Comparison of ENCODE assay signal across 29 cellular contexts in genomic region chr20:34923414-34923813, GRCh38. TPM values are rescaled to one million over a fixed set of nuclear protein-coding genes. Genes with fewer than 3 reads are reported as not detected.
DNase-seq lines count a peak whose midpoint lies in the region; ATAC-seq, FAIRE-seq and TF ChIP-seq lines count a peak whose summit lies in the region.
"Had no signal": no experiment of that assay in that cellular context is flagged by ENCODE, and none has a peak within 500 bp of the region (broad histone marks: within the 10 kb centered on the region; RNA-seq: fewer than 3 reads in every experiment).

No MANE protein-coding gene starts in this region.

- TF ChIP-seq CTCF in A549 (IDR thresholded peaks at IDR 0.05), result no peak
- no peak for TF ChIP-seq CTCF in PC-3 (conservative IDR thresholded peaks at IDR 0.05; ENCODE audit: low read depth, low read length)
- no peak for TF ChIP-seq CTCF in esophagus squamous epithelium (IDR thresholded peaks at IDR 0.05)
- TF ChIP-seq CTCF in activated CD8-positive, alpha-beta T cell treated with anti-CD3 and anti-CD28 coated beads for 36 hours (IDR thresholded peaks at IDR 0.05), result no peak

- DNase-seq in A549 (ENCODE audit: low read depth in 1 of 2, low spot score in 1 of 2) (no peak), PC-3 (no peak), esophagus squamous epithelium (lab: John Stamatoyannopoulos, UW) (no peak), HAP-1 (ENCODE audit: low spot score in 2 of 2) (no peak), RPMI8226 (no peak), HPDE6-E6E7 (ENCODE audit: extremely low spot score) (no peak)
- no peak for DNase-seq in activated CD8-positive, alpha-beta T cell treated with anti-CD3 and anti-CD28 coated beads for 36 hours
- DNase-seq: activated CD8-positive, alpha-beta T cell treated with anti-CD3 and anti-CD28 coated beads, Interleukin-2, amount 10 ng/mL, durations not matched to agents 7 days and 5 days; activated effector memory CD4-positive, alpha-beta T cell treated with Interleukin-2 at 50 U/mL for 16 hours; COR-L47; DMS53; dorsolateral prefrontal cortex; H9; KG1; MM.1S; NCI-H2029; NCI-H526 treated with DMSO at 0.1 percent for 48 hours; stimulated activated naive CD8-positive, alpha-beta T cell treated with anti-CD3 and anti-CD28 coated beads, Interleukin-15, amount 100 ng/mL, for 72 hours had no signal

- no TSS peak for BruUV-seq in PC-3 (replicated peaks; lab: Mats Ljungman, UMichigan)

- H4K20me1 ChIP-seq in PC-3 (ENCODE audit: low read length), result no peaks in the 10 kb centered on the region

- H3K79me2 ChIP-seq in PC-3 (ENCODE audit: low read length), result no peaks in the 10 kb centered on the region

- no peak overlapping the region for H3K9ac ChIP-seq in PC-3 (ENCODE audit: low read length)
- no peak overlapping the region for H3K9ac ChIP-seq in skeletal muscle tissue (ENCODE audit: low read depth in 1 of 3, low read length in 3 of 3)
- H3K9ac ChIP-seq: BLaER1 treated with 17β-estradiol and CSF1 and Interleukin-3, amounts not matched to agents 10 nM and 100 nM had no signal

- H3K4me2 ChIP-seq in A549 (peak overlapping the region; percentile 42; the same call in 2 of the 3 replicates), PC-3 (ENCODE audit: low read length) (peak overlapping the region; percentile 38)
- H3K4me2 ChIP-seq: BLaER1 treated with 17β-estradiol and CSF1 and Interleukin-3, amounts not matched to agents 10 nM and 100 nM had no signal

- no peaks in the 10 kb centered on the region for H3K27me3 Mint-ChIP-seq in activated CD8-positive, alpha-beta T cell treated with anti-CD3 and anti-CD28 coated beads for 36 hours
- H3K27me3 Mint-ChIP-seq: activated naive CD8-positive, alpha-beta T cell; central memory CD8-positive, alpha-beta T cell; stimulated activated naive CD8-positive, alpha-beta T cell treated with anti-CD3 and anti-CD28 coated beads, Interleukin-15, amount 100 ng/mL, for 72 hours; type B pancreatic cell had no signal

- H3K27ac ChIP-seq in A549 (peak overlapping the region in 1 of 2 experiments; percentile 52; a peak in 3 of 6 replicates), PC-3 (ENCODE audit: low read length) (peak overlapping the region; percentile 50), esophagus squamous epithelium (peak overlapping the region in 3 of 4 donors; percentile 53 to 76 (median 68)), skeletal muscle tissue (ENCODE audit: low read depth, low read length) (peak overlapping the region; percentile 86)
- H3K27ac ChIP-seq: BLaER1 treated with 17β-estradiol and CSF1 and Interleukin-3, amounts not matched to agents 10 nM and 100 nM had no signal

- no peak for ATAC-seq in A549
- ATAC-seq in PC-3, result no peak
- ATAC-seq in activated CD8-positive, alpha-beta T cell treated with anti-CD3 and anti-CD28 coated beads for 36 hours, result no peak
- ATAC-seq: activated CD4-positive, CD25-positive, alpha-beta regulatory T cell treated with anti-CD3 and anti-CD28 coated beads, Interleukin-2, amount 50 U/mL, for 24 hours; activated CD8-positive, alpha-beta T cell treated with anti-CD3 and anti-CD28 coated beads, Interleukin-2, amount 10 ng/mL, durations not matched to agents 7 days and 5 days; stimulated activated naive CD8-positive, alpha-beta T cell treated with anti-CD3 and anti-CD28 coated beads, Interleukin-15, amount 100 ng/mL, for 72 hours had no signal

- no peak for TF ChIP-seq RAD21 in A549 (conservative IDR thresholded peaks at IDR 0.05 in 1 of 2, IDR thresholded peaks at IDR 0.05 in 1 of 2)

- no peak overlapping the region for H3K4me3 Mint-ChIP-seq in activated CD8-positive, alpha-beta T cell treated with anti-CD3 and anti-CD28 coated beads for 36 hours
- H3K4me3 Mint-ChIP-seq: activated CD8-positive, alpha-beta T cell treated with anti-CD3 and anti-CD28 coated beads, Interleukin-2, amount 10 ng/mL, durations not matched to agents 7 days and 5 days; activated naive CD8-positive, alpha-beta T cell; central memory CD8-positive, alpha-beta T cell; H9; stimulated activated naive CD8-positive, alpha-beta T cell treated with anti-CD3 and anti-CD28 coated beads, Interleukin-15, amount 100 ng/mL, for 72 hours; type B pancreatic cell had no signal

- no peaks in the 10 kb centered on the region for H3K9me2 ChIP-seq in PC-3 (replicated peaks; ENCODE audit: low read length)

- in situ Hi-C loops in HAP-1 (cut with MboI; ENCODE audit: low sequenced_read_pairs), result no loop called here

- intact Hi-C loops in PC-3 (cut with micrococcal nuclease), result no loop called here
- intact Hi-C loops in esophagus squamous epithelium (cut with DNase I), result no loop called here
- intact Hi-C loops in activated CD8-positive, alpha-beta T cell treated with anti-CD3 and anti-CD28 coated beads for 36 hours (cut with micrococcal nuclease), result no loop called here

- POLR2A ChIA-PET in A549 (lab: Yijun Ruan, JAX), result no interaction called here
- POLR2A ChIA-PET in PC-3 (lab: Charles Lee; ENCODE audit: unreplicated experiment), result no interaction called here
- POLR2A ChIA-PET in activated CD8-positive, alpha-beta T cell treated with anti-CD3 and anti-CD28 coated beads for 36 hours (lab: Charles Lee), result no interaction called here

- H3K27me3 ChIP-seq in PC-3 (ENCODE audit: low read length) (no peaks in the 10 kb centered on the region), esophagus squamous epithelium (no peaks in the 10 kb centered on the region), skeletal muscle tissue (ENCODE audit: control insufficient read depth in 3 of 3, insufficient read depth in 3 of 3, low read length in 3 of 3) (no peaks in the 10 kb centered on the region), HAP-1 (ENCODE audit: low read depth) (no peaks in the 10 kb centered on the region)
- H3K27me3 ChIP-seq: BLaER1 treated with 17β-estradiol and CSF1 and Interleukin-3, amounts not matched to agents 10 nM and 100 nM; dorsolateral prefrontal cortex had no signal

- WGBS in A549 (ENCODE audit: missing lambda C conversion rate), result 90% methylated on average over 2 of the region's 2 CpGs
- WGBS in esophagus squamous epithelium, 2 donors, result 94 to 100% methylated on average over 1 to 2 of the region's 2 CpGs

- H3K4me1 ChIP-seq in A549 (peaks cover 16% of the 10 kb centered on the region), PC-3 (ENCODE audit: insufficient read depth, low read length) (peaks cover 44% of the 10 kb centered on the region), esophagus squamous epithelium (peaks cover 0 to 25% (median 14%) of the 10 kb centered on the region in 3 donors), skeletal muscle tissue (ENCODE audit: control insufficient read depth in 3 of 3, insufficient read depth in 3 of 3, low read length in 3 of 3) (peaks cover 35 to 62% (median 37%) of the 10 kb centered on the region in 3 donors), HAP-1 (no peaks in the 10 kb centered on the region)

- H3K4me3 ChIP-seq in A549 (no peak overlapping the region), PC-3 (ENCODE audit: low read length) (0 out of 2 replicates have a peak overlapping the region, but pooled peaks have one; percentile 0), esophagus squamous epithelium (no peak overlapping the region), skeletal muscle tissue (ENCODE audit: low read length in 3 of 3) (no peak overlapping the region), HAP-1 (no peak overlapping the region)
- H3K4me3 ChIP-seq: BLaER1 treated with 17β-estradiol and CSF1 and Interleukin-3, amounts not matched to agents 10 nM and 100 nM; dorsolateral prefrontal cortex had no signal

- H3K9me3 ChIP-seq in A549, result peaks cover 8% of the 10 kb centered on the region; the same call in 2 of the 3 replicates
- H3K9me3 ChIP-seq in PC-3 (ENCODE audit: low read length), result no peaks in the 10 kb centered on the region
- H3K9me3 ChIP-seq in esophagus squamous epithelium, result no peaks in the 10 kb centered on the region
- H3K9me3 ChIP-seq in skeletal muscle tissue (ENCODE audit: control insufficient read depth in 3 of 3, low read length in 3 of 3), result no peaks in the 10 kb centered on the region
- 0 out of 2 replicates have a peak, but pooled peaks cover 3% of the 10 kb centered on the region for H3K9me3 ChIP-seq in HAP-1
- H3K9me3 ChIP-seq: BLaER1 treated with 17β-estradiol and CSF1 and Interleukin-3, amounts not matched to agents 10 nM and 100 nM had no signal

- peaks cover 11% of the 10 kb centered on the region for H3K4me1 Mint-ChIP-seq in activated CD8-positive, alpha-beta T cell treated with anti-CD3 and anti-CD28 coated beads for 36 hours (ENCODE audit: low read depth)
- H3K4me1 Mint-ChIP-seq: H9 had no signal

- H2AFZ ChIP-seq in PC-3 (ENCODE audit: low read length), result no peak overlapping the region

- no peak for TF ChIP-seq EP300 in A549 (IDR thresholded peaks at IDR 0.05)

- H3K36me3 ChIP-seq in PC-3 (ENCODE audit: low read depth, low read length) (peaks cover 62% of the 10 kb centered on the region), esophagus squamous epithelium (peaks cover 0 to 87% (median 31%) of the 10 kb centered on the region in 3 donors), skeletal muscle tissue (ENCODE audit: control insufficient read depth in 3 of 3, insufficient read depth in 3 of 3, low read length in 3 of 3) (peaks cover 55 to 70% (median 64%) of the 10 kb centered on the region in 3 donors), HAP-1 (replicated peaks) (peaks cover 44% of the 10 kb centered on the region)

- peaks cover 6% of the 10 kb centered on the region for H3K36me3 Mint-ChIP-seq in activated CD8-positive, alpha-beta T cell treated with anti-CD3 and anti-CD28 coated beads for 36 hours (ENCODE audit: low read depth)

- H3F3A ChIP-seq in PC-3 (ENCODE audit: low read length, unreplicated experiment), result no peaks in the 10 kb centered on the region

- H3K9me3 Mint-ChIP-seq in activated CD8-positive, alpha-beta T cell treated with anti-CD3 and anti-CD28 coated beads for 36 hours, result no peaks in the 10 kb centered on the region
- H3K9me3 Mint-ChIP-seq: central memory CD8-positive, alpha-beta T cell; H9; stimulated activated naive CD8-positive, alpha-beta T cell treated with anti-CD3 and anti-CD28 coated beads, Interleukin-15, amount 100 ng/mL, for 72 hours; type B pancreatic cell had no signal

- TF ChIP-seq POLR2A in A549 (IDR thresholded peaks at IDR 0.05; ENCODE audit: low read length) (no peak), esophagus squamous epithelium (IDR thresholded peaks at IDR 0.05) (no peak)

- CTCF ChIA-PET in A549 (lab: Yijun Ruan, JAX), result interaction anchor here (1.3 to 1.7 kb wide), 2 partner anchors 11 to 49 kb away, joined by 4 to 6 read pairs; no protein-coding TSS in a partner anchor
- CTCF ChIA-PET in PC-3 (lab: Charles Lee), result no interaction called here
- CTCF ChIA-PET in activated CD8-positive, alpha-beta T cell treated with anti-CD3 and anti-CD28 coated beads for 36 hours (lab: Charles Lee), result no interaction called here

- no peak overlapping the region for H3K27ac Mint-ChIP-seq in activated CD8-positive, alpha-beta T cell treated with anti-CD3 and anti-CD28 coated beads for 36 hours
- H3K27ac Mint-ChIP-seq: activated CD8-positive, alpha-beta T cell treated with anti-CD3 and anti-CD28 coated beads, Interleukin-2, amount 10 ng/mL, durations not matched to agents 7 days and 5 days; activated naive CD8-positive, alpha-beta T cell; H9; stimulated activated naive CD8-positive, alpha-beta T cell treated with anti-CD3 and anti-CD28 coated beads, Interleukin-15, amount 100 ng/mL, for 72 hours; type B pancreatic cell had no signal

- FAIRE-seq in A549 (lab: Jason Lieb, UNC), result no peak
- FAIRE-seq: astrocyte, G401.6, RCC 7860, TTC549 had no signal

RNA-seq across cellular contexts. Expression of gene GSS, which starts 32.2 kb away (rescaled TPM):
- polyA plus RNA-seq in A549 (2011; rRNA removed) (92.4 and 107 TPM in 2 replicates), A549 (2017; fragmentation: RNase III; extraction: RNeasy Plus Mini Kit Qiagen cat#74134 plus additional on column Dnase treatment) (57.1 to 59.8 TPM (median 58.4 TPM) in 3 replicates)
- 82.5 and 89.5 TPM in 2 replicates for polyA plus RNA-seq in A549 (2012; cell fraction: cytosol; rRNA removed)
- polyA plus RNA-seq in A549 (2012; cell fraction: nucleus; rRNA removed), result 139 and 178 TPM in 2 replicates
- 74.4 and 93.1 TPM in 2 replicates for polyA minus RNA-seq in A549 (2011; rRNA and poly(A)+ RNA removed)
- total RNA-seq in PC-3 (2014; rRNA removed) (82.0 and 95.9 TPM in 2 replicates), esophagus squamous epithelium (10 to 100 TPM; 61.3 to 75.2 (median 64.5) TPM), skeletal muscle tissue (18.3 TPM)
- 10 to 100 TPM; 50.9 to 52.7 TPM for total RNA-seq in activated CD8-positive, alpha-beta T cell treated with anti-CD3 and anti-CD28 coated beads for 36 hours

RNA-seq across cellular contexts. Expression of gene MYH7B, which starts 32.3 kb away (rescaled TPM):
- polyA plus RNA-seq in A549 (2011; rRNA removed), result 0.03 and 0.04 TPM in 2 replicates
- 0.13 and 0.26 TPM in 2 replicates for polyA plus RNA-seq in A549 (2012; cell fraction: cytosol; rRNA removed)
- 0.49 and 0.82 TPM in 2 replicates for polyA plus RNA-seq in A549 (2012; cell fraction: nucleus; rRNA removed)
- polyA plus RNA-seq in A549 (2017; fragmentation: RNase III; extraction: RNeasy Plus Mini Kit Qiagen cat#74134 plus additional on column Dnase treatment), result 0.09 to 0.23 TPM (median 0.12 TPM) in 3 replicates
- polyA minus RNA-seq in A549 (2011; rRNA and poly(A)+ RNA removed), result 0.19 TPM in 1 of 2 replicates, not detected in the other
- 0.04 TPM in 1 of 2 replicates, not detected in the other for total RNA-seq in PC-3 (2014; rRNA removed)
- total RNA-seq in esophagus squamous epithelium, result under 1 TPM in 1 of 4 donors, not detected in 3; 0.19 TPM
- total RNA-seq in skeletal muscle tissue, result 19.3 TPM
- total RNA-seq in activated CD8-positive, alpha-beta T cell treated with anti-CD3 and anti-CD28 coated beads for 36 hours, result under 1 TPM; 0.22 to 0.38 TPM
- total RNA-seq: HT1080 had no signal

RNA-seq across cellular contexts. Expression of gene ACSS2, which starts 47.0 kb away (rescaled TPM):
- polyA plus RNA-seq in A549 (2011; rRNA removed) (21.4 and 22.1 TPM in 2 replicates), A549 (2017; fragmentation: RNase III; extraction: RNeasy Plus Mini Kit Qiagen cat#74134 plus additional on column Dnase treatment) (19.1 to 24.1 TPM (median 19.8 TPM) in 3 replicates)
- polyA plus RNA-seq in A549 (2012; cell fraction: cytosol; rRNA removed), result 13.3 and 14.9 TPM in 2 replicates
- 24.0 and 27.8 TPM in 2 replicates for polyA plus RNA-seq in A549 (2012; cell fraction: nucleus; rRNA removed)
- 52.7 and 57.9 TPM in 2 replicates for polyA minus RNA-seq in A549 (2011; rRNA and poly(A)+ RNA removed)
- total RNA-seq in PC-3 (2014; rRNA removed) (78.9 and 125 TPM in 2 replicates), esophagus squamous epithelium (10 to 100 TPM; 29.5 to 69.1 (median 43.6) TPM), skeletal muscle tissue (71.0 TPM)
- 10 to 100 TPM; 14.2 to 14.3 TPM for total RNA-seq in activated CD8-positive, alpha-beta T cell treated with anti-CD3 and anti-CD28 coated beads for 36 hours

RNA-seq across cellular contexts. Expression of gene GGT7, which starts 50.8 kb away (rescaled TPM):
- polyA plus RNA-seq in A549 (2011; rRNA removed) (3.5 and 4.2 TPM in 2 replicates), A549 (2017; fragmentation: RNase III; extraction: RNeasy Plus Mini Kit Qiagen cat#74134 plus additional on column Dnase treatment) (8.6 to 10.6 TPM (median 9.1 TPM) in 3 replicates)
- 5.9 and 7.5 TPM in 2 replicates for polyA plus RNA-seq in A549 (2012; cell fraction: cytosol; rRNA removed)
- 40.7 and 50.1 TPM in 2 replicates for polyA plus RNA-seq in A549 (2012; cell fraction: nucleus; rRNA removed)
- polyA minus RNA-seq in A549 (2011; rRNA and poly(A)+ RNA removed), result 5.2 and 6.2 TPM in 2 replicates
- total RNA-seq in PC-3 (2014; rRNA removed) (1.5 and 3.2 TPM in 2 replicates), esophagus squamous epithelium (1 to 10 TPM; 1.8 to 8.2 (median 5.1) TPM), skeletal muscle tissue (2.6 TPM)
- 10 to 100 TPM; 13.2 to 14.2 TPM for total RNA-seq in activated CD8-positive, alpha-beta T cell treated with anti-CD3 and anti-CD28 coated beads for 36 hours

Comparison
In these comparisons a context has a peak if more than half of its experiments do, and no peak if none do; other contexts are left out.
1. RNA of gene MYH7B, which starts 32.3 kb away (total RNA-seq): 19.3 TPM in skeletal muscle tissue (single experiment); 0.22 to 0.38 TPM in activated CD8-positive, alpha-beta T cell treated with anti-CD3 and anti-CD28 coated beads for 36 hours, 0.04 TPM in PC-3 and 0.19 TPM in esophagus squamous epithelium; every median in the first group is over 10 times any median in the second.